ENCODE assay signal across 26 cellular contexts in the genomic region with DNA sequence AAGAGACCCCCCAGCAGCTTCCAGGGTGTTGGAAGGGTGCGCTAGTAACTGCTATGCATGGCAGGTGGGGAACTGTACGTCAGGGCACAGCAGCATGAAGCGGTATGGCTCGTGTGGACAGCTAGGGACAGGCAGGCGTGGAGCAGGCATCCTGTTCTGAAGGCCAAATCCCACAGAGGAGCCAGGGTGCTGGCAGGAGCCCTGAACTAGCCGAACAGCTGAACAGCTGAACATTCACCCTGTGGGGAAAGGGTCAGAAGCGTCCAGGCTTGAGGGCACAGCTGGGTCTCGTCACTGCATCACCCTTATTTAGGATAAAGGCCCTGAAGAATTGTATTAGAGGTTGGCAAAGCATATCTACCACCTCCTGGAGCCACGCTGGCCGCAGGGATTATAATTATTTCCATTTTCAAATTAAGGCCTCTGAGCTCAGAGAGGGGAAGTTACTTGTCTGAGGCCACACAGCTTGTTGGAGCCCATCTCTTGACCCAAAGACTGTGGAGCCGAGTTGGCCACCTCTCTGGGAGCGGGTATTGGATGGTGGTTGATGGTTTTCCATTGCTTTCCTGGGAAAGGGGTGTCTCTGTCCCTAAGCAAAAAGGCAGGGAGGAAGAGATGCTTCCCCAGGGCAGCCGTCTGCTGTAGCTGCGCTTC. TPM values are rescaled to one million over a fixed set of nuclear protein-coding genes. Genes with fewer than 3 reads are reported as not detected.
"Had no signal": no experiment of that assay in that cellular context is flagged by ENCODE, and none has a peak within 500 bp of the region (broad histone marks: within the 10 kb centered on the region; RNA-seq: fewer than 3 reads in every experiment).

No MANE protein-coding gene starts in this region.

- H3K9me3 ChIP-seq: thyroid gland had no signal

- H3K27ac Mint-ChIP-seq: activated naive CD8-positive, alpha-beta T cell treated with anti-CD3 and anti-CD28 coated beads for 36 hours; activated T-helper 2 cell treated with anti-CD3 and anti-CD28 coated beads, Interferon-gamma antibody, Interleukin-2, Interleukin-4, amounts not matched to agents 10 μg/mL and 5 μg/mL and 100 μg/mL, durations not matched to agents 14 hours and 24 hours and 36 hours; memory B cell; progenitor cell of endocrine pancreas; T-cell; T-helper 2 cell treated with Interferon-gamma antibody and Interleukin-4, amounts not matched to agents 5 μg/mL and 100 μg/mL, for 36 hours had no signal

- H3K27ac ChIP-seq: foreskin keratinocyte, thyroid gland, VCaP had no signal

- DNase-seq: activated CD8-positive, alpha-beta memory T cell treated with anti-CD3 and anti-CD28 coated beads, Interleukin-2, amount 50 U/mL, for 48 hours; activated naive CD4-positive, alpha-beta T cell treated with Interleukin-2 at 50 U/mL for 16 hours; activated naive CD8-positive, alpha-beta T cell treated with anti-CD3 and anti-CD28 coated beads for 36 hours; activated T-cell treated with anti-CD3 and anti-CD28 coated beads, Interleukin-2, amount 50 U/mL, for 4 hours; amniotic stem cell; cortex of kidney; foreskin keratinocyte; hippocampal formation; occipital lobe; stimulated activated CD4-positive, alpha-beta T cell treated with anti-CD3 and anti-CD28 coated beads, Interleukin-12 subunit alpha, Interleukin-12 subunit beta, amount 100 ng/mL, for 4 hours; stimulated activated CD4-positive, alpha-beta T cell treated with anti-CD3 and anti-CD28 coated beads, Interleukin-4, amount 100 ng/mL, for 4 hours; stimulated activated naive CD8-positive, alpha-beta T cell treated with anti-CD3 and anti-CD28 coated beads, Interleukin-15, Interleukin-2, amounts not matched to agents 100 U/mL and 50 U/mL, for 24 hours; T-cell; thyroid gland had no signal

- ATAC-seq: activated CD4-positive, CD25-positive, alpha-beta regulatory T cell treated with anti-CD3 and anti-CD28 coated beads, Interleukin-2, amount 50 U/mL, for 24 hours; activated T-cell treated with anti-CD3 and anti-CD28 coated beads, Interleukin-2, amount 50 U/mL, for 4 hours; foreskin keratinocyte; stimulated activated naive CD8-positive, alpha-beta T cell treated with anti-CD3 and anti-CD28 coated beads, Interleukin-15, Interleukin-2, amounts not matched to agents 100 U/mL and 50 U/mL, for 24 hours; T-cell had no signal

- H3K27me3 ChIP-seq: thyroid gland had no signal

- H3K4me3 Mint-ChIP-seq: activated naive CD8-positive, alpha-beta T cell treated with anti-CD3 and anti-CD28 coated beads for 36 hours; activated T-cell treated with anti-CD3 and anti-CD28 coated beads, Interleukin-2, amount 50 U/mL, for 4 hours; memory B cell; T-cell; T-helper 2 cell treated with Interferon-gamma antibody and Interleukin-4, amounts not matched to agents 5 μg/mL and 100 μg/mL, for 36 hours had no signal

- H3K4me1 Mint-ChIP-seq: activated naive CD8-positive, alpha-beta T cell treated with anti-CD3 and anti-CD28 coated beads for 36 hours; memory B cell; T-cell had no signal

- H3K4me3 ChIP-seq: thyroid gland had no signal

- H3K9me3 Mint-ChIP-seq: activated naive CD8-positive, alpha-beta T cell treated with anti-CD3 and anti-CD28 coated beads for 36 hours; activated T-cell treated with anti-CD3 and anti-CD28 coated beads, Interleukin-2, amount 50 U/mL, for 4 hours; activated T-helper 2 cell treated with anti-CD3 and anti-CD28 coated beads, Interferon-gamma antibody, Interleukin-2, Interleukin-4, amounts not matched to agents 10 μg/mL and 5 μg/mL and 100 μg/mL, durations not matched to agents 14 hours and 24 hours and 36 hours; memory B cell; T-cell; T-helper 2 cell treated with Interferon-gamma antibody and Interleukin-4, amounts not matched to agents 5 μg/mL and 100 μg/mL, for 36 hours had no signal

- H3K4me1 ChIP-seq: foreskin keratinocyte, thyroid gland had no signal

- H3K36me3 Mint-ChIP-seq: activated naive CD8-positive, alpha-beta T cell treated with anti-CD3 and anti-CD28 coated beads for 36 hours; memory B cell; T-cell had no signal

- H3K27me3 Mint-ChIP-seq: activated naive CD8-positive, alpha-beta T cell treated with anti-CD3 and anti-CD28 coated beads for 36 hours; T-cell had no signal

- H3K36me3 ChIP-seq: thyroid gland had no signal

RNA-seq across cellular contexts. Expression of gene STH, which starts 3.3 kb away (rescaled TPM):
- total RNA-seq: activated CD8-positive, alpha-beta memory T cell treated with anti-CD3 and anti-CD28 coated beads for 36 hours; activated naive CD8-positive, alpha-beta T cell treated with anti-CD3 and anti-CD28 coated beads for 36 hours; activated T-cell treated with anti-CD3 and anti-CD28 coated beads, Interleukin-2, amount 50 U/mL, for 4 hours; activated T-helper 2 cell treated with anti-CD3 and anti-CD28 coated beads, Interferon-gamma antibody, Interleukin-2, Interleukin-4, amounts not matched to agents 10 μg/mL and 5 μg/mL and 100 μg/mL, durations not matched to agents 14 hours and 24 hours and 36 hours; epithelial cell of proximal tubule; fibroblast of lung; foreskin keratinocyte; liver; progenitor cell of endocrine pancreas; subcutaneous adipose tissue; T-cell; thyroid gland; urinary bladder had no signal
